8 cellular contexts compared by ENCODE assay signal in genomic region chr10:110305767-110306451, GRCh38. TPM values are rescaled to one million over a fixed set of nuclear protein-coding genes. Genes with fewer than 3 reads are reported as not detected.
A peak's percentile ranks its signal among the peaks of the same experiment; 100 is the strongest.
DNase-seq lines count a peak whose midpoint lies in the region; ATAC-seq, FAIRE-seq and TF ChIP-seq lines count a peak whose summit lies in the region.

No MANE protein-coding gene starts in this region.

- peaks cover 4% of the 10 kb centered on the region for H3K27me3 Mint-ChIP-seq in activated naive CD4-positive, alpha-beta T cell treated with anti-CD3 and anti-CD28 coated beads, Interleukin-2, amount 10 ng/mL, durations not matched to agents 7 days and 5 days
- H3K27me3 Mint-ChIP-seq in progenitor cell of endocrine pancreas, result no peaks in the 10 kb centered on the region

- H3K4me1 ChIP-seq in Karpas-422 (ENCODE audit: low read length), result peaks cover 43% of the 10 kb centered on the region

- H3K9ac ChIP-seq in Karpas-422 (ENCODE audit: low read length), result peak overlapping the region; percentile 93

- no peaks in the 10 kb centered on the region for H3K9me3 Mint-ChIP-seq in activated naive CD4-positive, alpha-beta T cell treated with anti-CD3 and anti-CD28 coated beads, Interleukin-2, amount 10 ng/mL, durations not matched to agents 7 days and 5 days
- H3K9me3 Mint-ChIP-seq in progenitor cell of endocrine pancreas (ENCODE audit: low read depth), result no peaks in the 10 kb centered on the region

- DNase-seq in DMS79 treated with DMSO at 0.1 percent for 48 hours (lab: John Stamatoyannopoulos, UW), result peak; percentile 27
- peak; percentile 89 for DNase-seq in Karpas-422
- DNase-seq in RCC 7860 (ENCODE audit: low spot score), result peak; percentile 84
- DNase-seq in activated naive CD4-positive, alpha-beta T cell treated with anti-CD3 and anti-CD28 coated beads, Interleukin-2, amount 10 ng/mL, durations not matched to agents 7 days and 5 days, result peak; percentile 70
- peak in 24 of 42 donors; percentile 30 to 73 (median 49) for DNase-seq in head of caudate nucleus
- DNase-seq in progenitor cell of endocrine pancreas (ENCODE audit: low spot score, unreplicated experiment), result no peak

- H3K79me2 ChIP-seq in Karpas-422 (ENCODE audit: low read length), result peaks cover 38% of the 10 kb centered on the region

- peak overlapping the region; percentile 98 for H3K27ac Mint-ChIP-seq in activated naive CD4-positive, alpha-beta T cell treated with anti-CD3 and anti-CD28 coated beads, Interleukin-2, amount 10 ng/mL, durations not matched to agents 7 days and 5 days
- H3K27ac Mint-ChIP-seq in progenitor cell of endocrine pancreas, result peak overlapping the region; percentile 99

- no peaks in the 10 kb centered on the region for H3K9me3 ChIP-seq in Karpas-422 (ENCODE audit: low read length)

- H3K36me3 ChIP-seq in Karpas-422 (ENCODE audit: insufficient read depth, low read length), result peaks cover 24% of the 10 kb centered on the region

- H3K27me3 ChIP-seq in Karpas-422 (ENCODE audit: low read length), result no peaks in the 10 kb centered on the region

- peak overlapping the region; percentile 93 for H3K4me3 Mint-ChIP-seq in activated naive CD4-positive, alpha-beta T cell treated with anti-CD3 and anti-CD28 coated beads, Interleukin-2, amount 10 ng/mL, durations not matched to agents 7 days and 5 days
- peak overlapping the region; percentile 90 for H3K4me3 Mint-ChIP-seq in progenitor cell of endocrine pancreas (ENCODE audit: low read depth)

- peak; percentile 68 for TF ChIP-seq CTCF in progenitor cell of endocrine pancreas (IDR thresholded peaks at IDR 0.05; ENCODE audit: unreplicated experiment)

- peak overlapping the region; percentile 75 for H3K27ac ChIP-seq in Karpas-422 (ENCODE audit: low read length)

- peak; percentile 86 for FAIRE-seq in RCC 7860 (lab: Jason Lieb, UNC)

- peaks cover 53% of the 10 kb centered on the region for H3K4me1 Mint-ChIP-seq in activated naive CD4-positive, alpha-beta T cell treated with anti-CD3 and anti-CD28 coated beads, Interleukin-2, amount 10 ng/mL, durations not matched to agents 7 days and 5 days
- H3K4me1 Mint-ChIP-seq in progenitor cell of endocrine pancreas (ENCODE audit: low read depth), result peaks cover 26% of the 10 kb centered on the region

- H2AFZ ChIP-seq in Karpas-422 (ENCODE audit: low read length), result peak overlapping the region; percentile 65; the same call in 1 of the 2 replicates

- no peaks in the 10 kb centered on the region for H3K9me2 ChIP-seq in Karpas-422 (replicated peaks; ENCODE audit: insufficient read depth, low read length)

- H3K4me2 ChIP-seq in Karpas-422 (ENCODE audit: low read depth, low read length, poor library complexity, severe bottlenecking), result peak overlapping the region; percentile 93

- H3K36me3 Mint-ChIP-seq in activated naive CD4-positive, alpha-beta T cell treated with anti-CD3 and anti-CD28 coated beads, Interleukin-2, amount 10 ng/mL, durations not matched to agents 7 days and 5 days, result peaks cover 30% of the 10 kb centered on the region
- peaks cover 6% of the 10 kb centered on the region for H3K36me3 Mint-ChIP-seq in progenitor cell of endocrine pancreas (ENCODE audit: insufficient read depth)

- ATAC-seq in GM21619 (IDR thresholded peaks at IDR 0.05; ENCODE audit: unreplicated experiment) (peak; percentile 41), HG03520 (IDR thresholded peaks at IDR 0.05; ENCODE audit: unreplicated experiment) (no peak)

- H4K20me1 ChIP-seq in Karpas-422 (ENCODE audit: insufficient read depth, low read depth, low read length), result peaks cover 16% of the 10 kb centered on the region; the same call in 1 of the 2 replicates

- CTCF ChIA-PET in activated naive CD4-positive, alpha-beta T cell treated with anti-CD3 and anti-CD28 coated beads, Interleukin-2, amount 10 ng/mL, durations not matched to agents 7 days and 5 days (lab: Charles Lee), result interaction anchor here (0.7 to 7.9 kb wide), 20 partner anchors 16 to 1057 kb away, joined by 3 to 120 read pairs (median 4); no protein-coding TSS in a partner anchor

- intact Hi-C loops in head of caudate nucleus (cut with DNase I), result loop anchor here (10.0 kb wide), 1 partner anchor 171 kb away; no protein-coding TSS in a partner anchor

- H3K4me3 ChIP-seq in Karpas-422 (ENCODE audit: low read length), result peak overlapping the region; percentile 86

RNA-seq across cellular contexts. Expression of gene SMNDC1, which starts 1.2 kb away (rescaled TPM):
- total RNA-seq in Karpas-422 (2014; rRNA removed; shearing (Covaris generic); ENCODE audit: low replicate concordance), result 9.8 and 26.1 TPM in 2 replicates
- total RNA-seq in progenitor cell of endocrine pancreas, result 39.4 and 41.4 TPM in 2 replicates
